2 cellular contexts compared by ENCODE assay signal in the genomic region with DNA sequence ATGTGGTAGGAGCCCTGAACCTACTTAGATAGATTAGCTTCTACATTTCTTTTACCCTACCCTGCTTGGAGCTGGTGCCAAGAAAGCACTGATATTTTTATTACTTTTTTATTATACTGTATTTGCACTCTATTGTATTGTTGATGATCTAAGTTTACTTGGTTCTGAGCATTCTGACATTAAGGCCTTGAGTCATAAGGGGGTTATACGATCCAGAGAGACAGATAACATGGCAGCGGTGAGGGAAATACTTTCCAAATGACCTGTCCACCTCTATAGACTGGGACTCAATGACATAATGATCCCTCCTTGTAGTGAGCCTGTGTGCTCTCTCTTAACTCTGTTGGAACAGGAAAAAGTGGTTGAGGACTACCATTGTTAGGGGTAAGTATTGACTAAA.
A peak's percentile ranks its signal among the peaks of the same experiment; 100 is the strongest.
TF ChIP-seq lines count a peak whose summit lies in the region.

No MANE protein-coding gene starts in this region.

TF ChIP-seq in IMR-90, 13 proteins besides CTCF, POLR2A, EP300 and RAD21 (continued from another document):
- TF ChIP-seq, protein P1, sequence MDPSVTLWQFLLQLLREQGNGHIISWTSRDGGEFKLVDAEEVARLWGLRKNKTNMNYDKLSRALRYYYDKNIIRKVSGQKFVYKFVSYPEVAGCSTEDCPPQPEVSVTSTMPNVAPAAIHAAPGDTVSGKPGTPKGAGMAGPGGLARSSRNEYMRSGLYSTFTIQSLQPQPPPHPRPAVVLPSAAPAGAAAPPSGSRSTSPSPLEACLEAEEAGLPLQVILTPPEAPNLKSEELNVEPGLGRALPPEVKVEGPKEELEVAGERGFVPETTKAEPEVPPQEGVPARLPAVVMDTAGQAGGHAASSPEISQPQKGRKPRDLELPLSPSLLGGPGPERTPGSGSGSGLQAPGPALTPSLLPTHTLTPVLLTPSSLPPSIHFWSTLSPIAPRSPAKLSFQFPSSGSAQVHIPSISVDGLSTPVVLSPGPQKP (IDR thresholded peaks at IDR 0.05; ENCODE audit: borderline replicate concordance, low read depth, low read length), result no peak
- TF ChIP-seq CEBPB (IDR thresholded peaks at IDR 0.05; ENCODE audit: low read depth, low read length), result no peak
- TF ChIP-seq FOS (IDR thresholded peaks at IDR 0.05; ENCODE audit: low read depth, low read length), result no peak
- TF ChIP-seq BHLHE40 (IDR thresholded peaks at IDR 0.05; ENCODE audit: low read depth, low read length), result no peak
- TF ChIP-seq SMC3 (IDR thresholded peaks at IDR 0.05; ENCODE audit: low read depth, low read length), result no peak
- TF ChIP-seq RFX5 (IDR thresholded peaks at IDR 0.05; ENCODE audit: low read depth, low read length), result no peak

TF ChIP-seq in K562, 482 proteins besides CTCF, POLR2A, EP300 and RAD21 (continued from another document):
- TF ChIP-seq FOSL1 (tag; conservative IDR thresholded peaks at IDR 0.05), result peak; percentile 86
- TF ChIP-seq SMARCE1 (IDR thresholded peaks at IDR 0.05), result no peak
- TF ChIP-seq, protein P2, sequence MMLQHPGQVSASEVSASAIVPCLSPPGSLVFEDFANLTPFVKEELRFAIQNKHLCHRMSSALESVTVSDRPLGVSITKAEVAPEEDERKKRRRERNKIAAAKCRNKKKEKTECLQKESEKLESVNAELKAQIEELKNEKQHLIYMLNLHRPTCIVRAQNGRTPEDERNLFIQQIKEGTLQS (IDR thresholded peaks at IDR 0.05), result peak; percentile 21; the same call in 1 of the 2 replicates
- TF ChIP-seq, protein P2 (CRISPR knock-in tag; conservative IDR thresholded peaks at IDR 0.05), result no peak
- no peak for TF ChIP-seq HNRNPH1 (optimal IDR thresholded peaks at IDR 0.05; ENCODE audit: low read depth, low read length)
- TF ChIP-seq CBX1 (IDR thresholded peaks at IDR 0.05; ENCODE audit: low read depth), result no peak
